Comparison of ENCODE assay signal across 1 cellular context in the genomic region with DNA sequence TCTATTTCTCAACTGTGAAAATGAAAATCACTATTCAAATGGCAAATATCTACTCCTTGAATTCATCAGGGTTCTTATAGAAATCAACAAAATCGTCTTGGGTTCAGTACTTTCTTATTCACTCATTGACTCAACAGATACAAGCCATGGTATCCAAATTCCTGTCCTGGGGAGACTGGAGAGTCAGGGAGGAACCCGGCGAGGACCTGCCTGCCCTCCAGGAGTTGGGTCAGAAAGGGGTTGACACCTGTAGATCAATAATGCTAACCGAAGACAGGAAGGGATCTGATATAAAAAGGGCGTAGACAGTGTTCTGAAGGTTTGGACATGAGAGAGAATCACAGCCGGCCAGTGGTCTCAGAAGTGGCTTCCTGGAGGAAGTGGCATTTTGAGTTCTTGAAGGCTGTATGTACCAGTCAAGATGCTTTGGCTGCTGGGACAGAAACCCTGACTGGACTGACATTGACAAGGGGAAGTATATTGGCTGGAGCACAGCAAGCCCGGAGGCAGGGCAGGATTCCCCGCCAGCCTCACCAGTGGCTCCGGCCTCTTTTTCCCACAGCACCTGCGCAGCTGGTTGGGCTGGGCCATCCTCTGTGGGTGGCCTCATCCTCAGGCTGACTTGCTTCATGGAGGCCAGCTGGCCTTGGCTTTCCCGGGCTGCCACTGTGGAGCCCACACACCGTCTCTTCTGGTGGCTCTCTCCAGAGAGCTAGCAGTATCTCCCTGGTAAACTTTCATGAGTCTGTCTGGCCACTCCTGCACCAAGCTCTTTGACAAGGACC.
TF ChIP-seq lines count a peak whose summit lies in the region.

No MANE protein-coding gene starts in this region.

TF ChIP-seq in GM23338, 12 proteins besides CTCF, POLR2A, EP300 and RAD21 (continued from another document):
- TF ChIP-seq, protein P1, sequence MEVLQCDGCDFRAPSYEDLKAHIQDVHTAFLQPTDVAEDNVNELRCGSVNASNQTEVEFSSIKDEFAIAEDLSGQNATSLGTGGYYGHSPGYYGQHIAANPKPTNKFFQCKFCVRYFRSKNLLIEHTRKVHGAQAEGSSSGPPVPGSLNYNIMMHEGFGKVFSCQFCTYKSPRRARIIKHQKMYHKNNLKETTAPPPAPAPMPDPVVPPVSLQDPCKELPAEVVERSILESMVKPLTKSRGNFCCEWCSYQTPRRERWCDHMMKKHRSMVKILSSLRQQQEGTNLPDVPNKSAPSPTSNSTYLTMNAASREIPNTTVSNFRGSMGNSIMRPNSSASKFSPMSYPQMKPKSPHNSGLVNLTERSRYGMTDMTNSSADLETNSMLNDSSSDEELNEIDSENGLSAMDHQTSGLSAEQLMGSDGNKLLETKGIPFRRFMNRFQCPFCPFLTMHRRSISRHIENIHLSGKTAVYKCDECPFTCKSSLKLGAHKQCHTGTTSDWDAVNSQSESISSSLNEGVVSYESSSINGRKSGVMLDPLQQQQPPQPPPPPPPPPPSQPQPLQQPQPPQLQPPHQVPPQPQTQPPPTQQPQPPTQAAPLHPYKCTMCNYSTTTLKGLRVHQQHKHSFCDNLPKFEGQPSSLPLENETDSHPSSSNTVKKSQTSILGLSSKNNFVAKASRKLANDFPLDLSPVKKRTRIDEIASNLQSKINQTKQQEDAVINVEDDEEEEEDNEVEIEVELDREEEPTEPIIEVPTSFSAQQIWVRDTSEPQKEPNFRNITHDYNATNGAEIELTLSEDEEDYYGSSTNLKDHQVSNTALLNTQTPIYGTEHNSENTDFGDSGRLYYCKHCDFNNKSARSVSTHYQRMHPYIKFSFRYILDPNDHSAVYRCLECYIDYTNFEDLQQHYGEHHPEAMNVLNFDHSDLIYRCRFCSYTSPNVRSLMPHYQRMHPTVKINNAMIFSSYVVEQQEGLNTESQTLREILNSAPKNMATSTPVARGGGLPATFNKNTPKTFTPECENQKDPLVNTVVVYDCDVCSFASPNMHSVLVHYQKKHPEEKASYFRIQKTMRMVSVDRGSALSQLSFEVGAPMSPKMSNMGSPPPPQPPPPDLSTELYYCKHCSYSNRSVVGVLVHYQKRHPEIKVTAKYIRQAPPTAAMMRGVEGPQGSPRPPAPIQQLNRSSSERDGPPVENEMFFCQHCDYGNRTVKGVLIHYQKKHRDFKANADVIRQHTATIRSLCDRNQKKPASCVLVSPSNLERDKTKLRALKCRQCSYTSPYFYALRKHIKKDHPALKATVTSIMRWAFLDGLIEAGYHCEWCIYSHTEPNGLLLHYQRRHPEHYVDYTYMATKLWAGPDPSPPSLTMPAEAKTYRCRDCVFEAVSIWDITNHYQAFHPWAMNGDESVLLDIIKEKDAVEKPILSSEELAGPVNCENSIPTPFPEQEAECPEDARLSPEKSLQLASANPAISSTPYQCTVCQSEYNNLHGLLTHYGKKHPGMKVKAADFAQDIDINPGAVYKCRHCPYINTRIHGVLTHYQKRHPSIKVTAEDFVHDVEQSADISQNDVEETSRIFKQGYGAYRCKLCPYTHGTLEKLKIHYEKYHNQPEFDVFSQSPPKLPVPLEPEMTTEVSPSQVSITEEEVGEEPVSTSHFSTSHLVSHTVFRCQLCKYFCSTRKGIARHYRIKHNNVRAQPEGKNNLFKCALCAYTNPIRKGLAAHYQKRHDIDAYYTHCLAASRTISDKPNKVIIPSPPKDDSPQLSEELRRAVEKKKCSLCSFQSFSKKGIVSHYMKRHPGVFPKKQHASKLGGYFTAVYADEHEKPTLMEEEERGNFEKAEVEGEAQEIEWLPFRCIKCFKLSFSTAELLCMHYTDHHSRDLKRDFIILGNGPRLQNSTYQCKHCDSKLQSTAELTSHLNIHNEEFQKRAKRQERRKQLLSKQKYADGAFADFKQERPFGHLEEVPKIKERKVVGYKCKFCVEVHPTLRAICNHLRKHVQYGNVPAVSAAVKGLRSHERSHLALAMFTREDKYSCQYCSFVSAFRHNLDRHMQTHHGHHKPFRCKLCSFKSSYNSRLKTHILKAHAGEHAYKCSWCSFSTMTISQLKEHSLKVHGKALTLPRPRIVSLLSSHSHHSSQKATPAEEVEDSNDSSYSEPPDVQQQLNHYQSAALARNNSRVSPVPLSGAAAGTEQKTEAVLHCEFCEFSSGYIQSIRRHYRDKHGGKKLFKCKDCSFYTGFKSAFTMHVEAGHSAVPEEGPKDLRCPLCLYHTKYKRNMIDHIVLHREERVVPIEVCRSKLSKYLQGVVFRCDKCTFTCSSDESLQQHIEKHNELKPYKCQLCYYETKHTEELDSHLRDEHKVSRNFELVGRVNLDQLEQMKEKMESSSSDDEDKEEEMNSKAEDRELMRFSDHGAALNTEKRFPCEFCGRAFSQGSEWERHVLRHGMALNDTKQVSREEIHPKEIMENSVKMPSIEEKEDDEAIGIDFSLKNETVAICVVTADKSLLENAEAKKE (CRISPR knock-in tag; IDR thresholded peaks at IDR 0.05) = no peak
- TF ChIP-seq, protein P2, sequence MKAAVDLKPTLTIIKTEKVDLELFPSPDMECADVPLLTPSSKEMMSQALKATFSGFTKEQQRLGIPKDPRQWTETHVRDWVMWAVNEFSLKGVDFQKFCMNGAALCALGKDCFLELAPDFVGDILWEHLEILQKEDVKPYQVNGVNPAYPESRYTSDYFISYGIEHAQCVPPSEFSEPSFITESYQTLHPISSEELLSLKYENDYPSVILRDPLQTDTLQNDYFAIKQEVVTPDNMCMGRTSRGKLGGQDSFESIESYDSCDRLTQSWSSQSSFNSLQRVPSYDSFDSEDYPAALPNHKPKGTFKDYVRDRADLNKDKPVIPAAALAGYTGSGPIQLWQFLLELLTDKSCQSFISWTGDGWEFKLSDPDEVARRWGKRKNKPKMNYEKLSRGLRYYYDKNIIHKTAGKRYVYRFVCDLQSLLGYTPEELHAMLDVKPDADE (IDR thresholded peaks at IDR 0.05) = no peak
- TF ChIP-seq NANOG (IDR thresholded peaks at IDR 0.05; ENCODE audit: borderline replicate concordance) (no peak), ZNF331 (CRISPR knock-in tag; IDR thresholded peaks at IDR 0.05; ENCODE audit: low read depth) (no peak), JUNB (IDR thresholded peaks at IDR 0.05; ENCODE audit: unreplicated experiment) (no peak), EZH2phosphoT487 (IDR thresholded peaks at IDR 0.05; ENCODE audit: unreplicated experiment) (no peak), ZNF114 (CRISPR knock-in tag; IDR thresholded peaks at IDR 0.05) (no peak), EZH2 (IDR thresholded peaks at IDR 0.05; ENCODE audit: low read depth, unreplicated experiment) (no peak), POLR2AphosphoS5 (IDR thresholded peaks at IDR 0.05; ENCODE audit: low read depth) (no peak)
